ENCODE assay signal across 8 cellular contexts in genomic region chr6:80003841-80004198, GRCh38. TPM values are rescaled to one million over a fixed set of nuclear protein-coding genes. Genes with fewer than 3 reads are reported as not detected.
A peak's percentile ranks its signal among the peaks of the same experiment; 100 is the strongest.
DNase-seq lines count a peak whose midpoint lies in the region; ATAC-seq and TF ChIP-seq lines count a peak whose summit lies in the region.

No MANE protein-coding gene starts in this region.

- no peak for TF ChIP-seq EP300 in neural cell (conservative IDR thresholded peaks at IDR 0.05; ENCODE audit: poor library complexity, severe bottlenecking)

- peaks cover 8% of the 10 kb centered on the region for H3K27me3 Mint-ChIP-seq in activated CD4-positive, alpha-beta memory T cell treated with anti-CD3 and anti-CD28 coated beads, Interleukin-2, amount 10 ng/mL, durations not matched to agents 7 days and 5 days

- no peak for TF ChIP-seq CTCF in NB4 (IDR thresholded peaks at IDR 0.05; ENCODE audit: low read depth, low read length)
- no peak for TF ChIP-seq CTCF in neural cell (IDR thresholded peaks at IDR 0.05; ENCODE audit: poor library complexity, severe bottlenecking)

- H3K4me3 ChIP-seq in NB4 (ENCODE audit: low read depth, low read length) (peak overlapping the region; percentile 59), neural cell (ENCODE audit: low read length) (peak overlapping the region; percentile 75)

- no peaks in the 10 kb centered on the region for H3K27me3 ChIP-seq in neural cell (ENCODE audit: insufficient read depth, low read depth, low read length)

- POLR2A ChIA-PET in activated CD4-positive, alpha-beta memory T cell treated with anti-CD3 and anti-CD28 coated beads, Interleukin-2, amount 10 ng/mL, durations not matched to agents 7 days and 5 days (lab: Charles Lee) = interaction anchor here (0.6 to 2.9 kb wide), 11 partner anchors 9 to 926 kb away, joined by 3 to 14 read pairs (median 6); partner anchors contain the start of genes BCKDHB and PHIP

- peaks cover 30% of the 10 kb centered on the region for H3K36me3 Mint-ChIP-seq in activated CD4-positive, alpha-beta memory T cell treated with anti-CD3 and anti-CD28 coated beads, Interleukin-2, amount 10 ng/mL, durations not matched to agents 7 days and 5 days (ENCODE audit: low read depth)

- H3F3A ChIP-seq in neural cell (ENCODE audit: insufficient read depth, low read length, poor library complexity, severe bottlenecking) = no peaks in the 10 kb centered on the region

- no peaks in the 10 kb centered on the region for H4K20me1 ChIP-seq in neural cell (ENCODE audit: insufficient read depth)

- H2AFZ ChIP-seq in neural cell (ENCODE audit: low read depth, low read length) = peak overlapping the region; percentile 95

- H3K27ac ChIP-seq in neural cell (ENCODE audit: low read length) = peak overlapping the region; percentile 90

- peaks cover 16% of the 10 kb centered on the region for H3K79me2 ChIP-seq in neural cell (replicated peaks; ENCODE audit: insufficient read depth, low read length)

- no peaks in the 10 kb centered on the region for H3K9me3 Mint-ChIP-seq in activated CD4-positive, alpha-beta memory T cell treated with anti-CD3 and anti-CD28 coated beads, Interleukin-2, amount 10 ng/mL, durations not matched to agents 7 days and 5 days

- CTCF ChIA-PET in activated CD4-positive, alpha-beta memory T cell treated with anti-CD3 and anti-CD28 coated beads, Interleukin-2, amount 10 ng/mL, durations not matched to agents 7 days and 5 days (lab: Charles Lee) = interaction anchor here (0.6 to 2.2 kb wide), 7 partner anchors 9 to 135 kb away, joined by 3 to 11 read pairs (median 4); no protein-coding TSS in a partner anchor

- H3K9me3 ChIP-seq in neural cell (ENCODE audit: low read length) = no peaks in the 10 kb centered on the region

- peak overlapping the region; percentile 96 for H3K4me2 ChIP-seq in neural cell (ENCODE audit: low read length)

- H3K9me2 ChIP-seq in neural cell (ENCODE audit: insufficient read depth, low read length) = no peaks in the 10 kb centered on the region

- no peak for TF ChIP-seq POLR2A in NB4 (IDR thresholded peaks at IDR 0.05; ENCODE audit: extremely low read depth, insufficient read length)

- H3K4me1 Mint-ChIP-seq in activated CD4-positive, alpha-beta memory T cell treated with anti-CD3 and anti-CD28 coated beads, Interleukin-2, amount 10 ng/mL, durations not matched to agents 7 days and 5 days = peaks cover 40% of the 10 kb centered on the region

- TF ChIP-seq RAD21 in neural cell (conservative IDR thresholded peaks at IDR 0.05) = no peak

- H3K36me3 ChIP-seq in neural cell (ENCODE audit: insufficient read depth, low read length) = no peaks in the 10 kb centered on the region

- peak overlapping the region; percentile 92 for H3K27ac Mint-ChIP-seq in activated CD4-positive, alpha-beta memory T cell treated with anti-CD3 and anti-CD28 coated beads, Interleukin-2, amount 10 ng/mL, durations not matched to agents 7 days and 5 days

- DNase-seq in DMS153 treated with DMSO at 0.1 percent for 48 hours (lab: John Stamatoyannopoulos, UW; ENCODE audit: unreplicated experiment) (peak; percentile 76), NB4 (ENCODE audit: low read depth) (peak; percentile 74), epidermal melanocyte (ENCODE audit: insufficient read length, low spot score) (no peak), RKO (ENCODE audit: low spot score) (no peak)
- DNase-seq in activated CD4-positive, alpha-beta memory T cell treated with anti-CD3 and anti-CD28 coated beads, Interleukin-2, amount 10 ng/mL, durations not matched to agents 7 days and 5 days = peak; percentile 70

- H3K4me3 Mint-ChIP-seq in activated CD4-positive, alpha-beta memory T cell treated with anti-CD3 and anti-CD28 coated beads, Interleukin-2, amount 10 ng/mL, durations not matched to agents 7 days and 5 days = peak overlapping the region; percentile 91

- H3K9ac ChIP-seq in neural cell (ENCODE audit: low read length) = peak overlapping the region; percentile 86

- ATAC-seq in GM21529 (IDR thresholded peaks at IDR 0.05; ENCODE audit: unreplicated experiment) = peak; percentile 11
- peak; percentile 6 for ATAC-seq in esophagus mucosa

TF ChIP-seq in neural cell, 6 proteins besides CTCF, POLR2A, EP300 and RAD21:
- TF ChIP-seq REST (IDR thresholded peaks at IDR 0.05; ENCODE audit: borderline replicate concordance) (peak; percentile 18), TAF1 (IDR thresholded peaks at IDR 0.05; ENCODE audit: low read depth) (no peak), SMC3 (conservative IDR thresholded peaks at IDR 0.05; ENCODE audit: poor library complexity) (no peak), EZH2 (IDR thresholded peaks at IDR 0.05; ENCODE audit: borderline replicate concordance, insufficient read depth, low read length, poor library complexity, severe bottlenecking) (no peak), MXI1 (conservative IDR thresholded peaks at IDR 0.05; ENCODE audit: poor library complexity, severe bottlenecking) (no peak), POLR2AphosphoS5 (IDR thresholded peaks at IDR 0.05) (no peak)

RNA-seq across cellular contexts. Expression of gene TTK, which starts 0.6 kb away (rescaled TPM):
- 10 to 100 TPM; 34.4 to 35.9 TPM for total RNA-seq in activated CD4-positive, alpha-beta memory T cell treated with anti-CD3 and anti-CD28 coated beads, Interleukin-2, amount 10 ng/mL, durations not matched to agents 7 days and 5 days
- total RNA-seq in esophagus mucosa = 11.0 TPM
- polyA plus RNA-seq in neural cell = 1.2 and 1.5 TPM in 2 replicates
- 3.0 and 3.2 TPM in 2 replicates for polyA minus RNA-seq in neural cell

RNA-seq across cellular contexts. Expression of gene ELOVL4, which starts 56.5 kb away (rescaled TPM):
- total RNA-seq in activated CD4-positive, alpha-beta memory T cell treated with anti-CD3 and anti-CD28 coated beads, Interleukin-2, amount 10 ng/mL, durations not matched to agents 7 days and 5 days = 1 to 10 TPM; 1.9 to 2.0 TPM
- total RNA-seq in esophagus mucosa = 6.8 TPM
- 43.1 and 47.9 TPM in 2 replicates for polyA plus RNA-seq in neural cell
- 61.1 and 64.1 TPM in 2 replicates for polyA minus RNA-seq in neural cell

Comparison
In these comparisons a context has a peak if more than half of its experiments do, and no peak if none do; other contexts are left out.
1. DNase-seq: peak in DMS153 treated with DMSO at 0.1 percent for 48 hours (single experiment), NB4 (single experiment) and activated CD4-positive, alpha-beta memory T cell treated with anti-CD3 and anti-CD28 coated beads, Interleukin-2, amount 10 ng/mL, durations not matched to agents 7 days and 5 days (single experiment); none in epidermal melanocyte (single experiment) and RKO (single experiment).